1 cellular context compared by ENCODE assay signal in genomic region chr1:153735090-153735420, GRCh38.
TF ChIP-seq lines count a peak whose summit lies in the region.

No MANE protein-coding gene starts in this region.

TF ChIP-seq in WTC11, 78 proteins besides CTCF, POLR2A, EP300 and RAD21 (continued from another document):
- TF ChIP-seq SMAD4 (CRISPR knock-in tag; IDR thresholded peaks at IDR 0.05) = no peak
- TF ChIP-seq FOXP4 (CRISPR knock-in tag; IDR thresholded peaks at IDR 0.05) = no peak
- no peak for TF ChIP-seq PRRX2 (CRISPR knock-in tag; IDR thresholded peaks at IDR 0.05)
- no peak for TF ChIP-seq ARID4B (CRISPR knock-in tag; IDR thresholded peaks at IDR 0.05; ENCODE audit: borderline replicate concordance)
- TF ChIP-seq HMGXB4 (CRISPR knock-in tag; IDR thresholded peaks at IDR 0.05) = no peak
- no peak for TF ChIP-seq ZMAT4 (CRISPR knock-in tag; IDR thresholded peaks at IDR 0.05)
- TF ChIP-seq RELA (CRISPR knock-in tag; IDR thresholded peaks at IDR 0.05; ENCODE audit: borderline replicate concordance) = no peak
- TF ChIP-seq, protein P1, sequence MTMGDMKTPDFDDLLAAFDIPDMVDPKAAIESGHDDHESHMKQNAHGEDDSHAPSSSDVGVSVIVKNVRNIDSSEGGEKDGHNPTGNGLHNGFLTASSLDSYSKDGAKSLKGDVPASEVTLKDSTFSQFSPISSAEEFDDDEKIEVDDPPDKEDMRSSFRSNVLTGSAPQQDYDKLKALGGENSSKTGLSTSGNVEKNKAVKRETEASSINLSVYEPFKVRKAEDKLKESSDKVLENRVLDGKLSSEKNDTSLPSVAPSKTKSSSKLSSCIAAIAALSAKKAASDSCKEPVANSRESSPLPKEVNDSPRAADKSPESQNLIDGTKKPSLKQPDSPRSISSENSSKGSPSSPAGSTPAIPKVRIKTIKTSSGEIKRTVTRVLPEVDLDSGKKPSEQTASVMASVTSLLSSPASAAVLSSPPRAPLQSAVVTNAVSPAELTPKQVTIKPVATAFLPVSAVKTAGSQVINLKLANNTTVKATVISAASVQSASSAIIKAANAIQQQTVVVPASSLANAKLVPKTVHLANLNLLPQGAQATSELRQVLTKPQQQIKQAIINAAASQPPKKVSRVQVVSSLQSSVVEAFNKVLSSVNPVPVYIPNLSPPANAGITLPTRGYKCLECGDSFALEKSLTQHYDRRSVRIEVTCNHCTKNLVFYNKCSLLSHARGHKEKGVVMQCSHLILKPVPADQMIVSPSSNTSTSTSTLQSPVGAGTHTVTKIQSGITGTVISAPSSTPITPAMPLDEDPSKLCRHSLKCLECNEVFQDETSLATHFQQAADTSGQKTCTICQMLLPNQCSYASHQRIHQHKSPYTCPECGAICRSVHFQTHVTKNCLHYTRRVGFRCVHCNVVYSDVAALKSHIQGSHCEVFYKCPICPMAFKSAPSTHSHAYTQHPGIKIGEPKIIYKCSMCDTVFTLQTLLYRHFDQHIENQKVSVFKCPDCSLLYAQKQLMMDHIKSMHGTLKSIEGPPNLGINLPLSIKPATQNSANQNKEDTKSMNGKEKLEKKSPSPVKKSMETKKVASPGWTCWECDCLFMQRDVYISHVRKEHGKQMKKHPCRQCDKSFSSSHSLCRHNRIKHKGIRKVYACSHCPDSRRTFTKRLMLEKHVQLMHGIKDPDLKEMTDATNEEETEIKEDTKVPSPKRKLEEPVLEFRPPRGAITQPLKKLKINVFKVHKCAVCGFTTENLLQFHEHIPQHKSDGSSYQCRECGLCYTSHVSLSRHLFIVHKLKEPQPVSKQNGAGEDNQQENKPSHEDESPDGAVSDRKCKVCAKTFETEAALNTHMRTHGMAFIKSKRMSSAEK (CRISPR knock-in tag; IDR thresholded peaks at IDR 0.05; ENCODE audit: borderline replicate concordance) = no peak
- no peak for TF ChIP-seq EMX1 (CRISPR knock-in tag; IDR thresholded peaks at IDR 0.05)
- TF ChIP-seq KAT7 (CRISPR knock-in tag; IDR thresholded peaks at IDR 0.05; ENCODE audit: borderline replicate concordance) = no peak
